Comparison of ENCODE assay signal across 13 cellular contexts in the genomic region with DNA sequence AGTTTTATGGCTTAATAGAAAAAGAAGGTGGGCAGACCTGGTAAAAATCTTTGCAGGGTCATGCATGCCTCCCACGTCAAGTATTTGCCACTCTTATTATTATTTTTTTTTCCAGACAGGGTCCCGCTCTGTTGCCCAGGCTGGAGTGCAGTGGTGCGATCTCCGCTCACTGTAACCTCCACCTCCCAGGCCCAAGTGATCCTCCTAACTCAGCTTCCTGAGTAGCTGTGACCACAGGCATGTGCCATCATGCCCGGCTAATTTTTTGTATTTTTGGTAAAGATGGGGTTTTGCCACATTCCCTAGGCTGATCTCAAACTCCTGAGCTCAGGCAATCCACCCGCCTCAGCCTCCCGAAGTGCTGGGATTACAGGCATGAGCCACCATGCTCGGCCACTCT. TPM values are rescaled to one million over a fixed set of nuclear protein-coding genes. Genes with fewer than 3 reads are reported as not detected.
DNase-seq lines count a peak whose midpoint lies in the region; FAIRE-seq and TF ChIP-seq lines count a peak whose summit lies in the region.
"Not testable (repeated sequence)": the region's sequence is repeated elsewhere in the genome, so short reads cannot be mapped to it uniquely, and the experiment has no call there.
"Had no signal": no experiment of that assay in that cellular context is flagged by ENCODE, and none has a peak within 500 bp of the region (broad histone marks: within the 10 kb centered on the region; RNA-seq: fewer than 3 reads in every experiment).

No MANE protein-coding gene starts in this region.

- peak; percentile 47 for DNase-seq in RPMI7951 (ENCODE audit: low read depth)
- not testable (repeated sequence) for DNase-seq in astrocyte (ENCODE audit: low read depth); glutamatergic neuron; smooth muscle cell (lab: John Stamatoyannopoulos, UW; ENCODE audit: unreplicated experiment)

- peak overlapping the region in 9 of 11 experiments; percentile 3 to 64 (median 27); a peak in 14 of 22 replicates for H3K4me2 ChIP-seq in BLaER1 treated with 17β-estradiol and CSF1 and Interleukin-3, amounts not matched to agents 10 nM and 100 nM
- H3K4me2 ChIP-seq in astrocyte (ENCODE audit: low read length); smooth muscle cell: not testable (repeated sequence)

- H3K36me3 Mint-ChIP-seq in astrocyte (ENCODE audit: low read depth, unreplicated experiment); glutamatergic neuron (ENCODE audit: unreplicated experiment); nephron (ENCODE audit: low read depth): not testable (repeated sequence)

- H3K4me1 Mint-ChIP-seq in astrocyte (ENCODE audit: low read depth, unreplicated experiment) = peaks cover 43% of the 10 kb centered on the region
- H3K4me1 Mint-ChIP-seq in glutamatergic neuron (ENCODE audit: low read depth, unreplicated experiment) = peaks cover 29% of the 10 kb centered on the region
- H3K4me1 Mint-ChIP-seq in nephron = peaks cover 51% of the 10 kb centered on the region

- H3K79me2 ChIP-seq in astrocyte (ENCODE audit: insufficient read depth, low read length); smooth muscle cell (ENCODE audit: low read depth): not testable (repeated sequence)

- not testable (repeated sequence) for H3K36me3 ChIP-seq in BLaER1 treated with 17β-estradiol and CSF1 and Interleukin-3, amounts not matched to agents 10 nM and 100 nM; astrocyte (ENCODE audit: insufficient read depth, low read length); smooth muscle cell (ENCODE audit: low read depth)

- H3K27me3 ChIP-seq in BLaER1 treated with 17β-estradiol and CSF1 and Interleukin-3, amounts not matched to agents 10 nM and 100 nM = peaks cover 28 to 96% (median 76%) of the 10 kb centered on the region in 11 experiments; a peak in 21 of 22 replicates
- H3K27me3 ChIP-seq in astrocyte (ENCODE audit: insufficient read depth, low read length); smooth muscle cell (ENCODE audit: low read depth): not testable (repeated sequence)

- not testable (repeated sequence) for H3K4me3 Mint-ChIP-seq in astrocyte (ENCODE audit: unreplicated experiment); glutamatergic neuron (ENCODE audit: unreplicated experiment); nephron

- peaks cover 13 to 37% (median 25%) of the 10 kb centered on the region in 10 experiments for H3K4me1 ChIP-seq in BLaER1 treated with 17β-estradiol and CSF1 and Interleukin-3, amounts not matched to agents 10 nM and 100 nM
- peaks cover 36% of the 10 kb centered on the region for H3K4me1 ChIP-seq in astrocyte (ENCODE audit: insufficient read depth, low read length)
- H3K4me1 ChIP-seq in smooth muscle cell (ENCODE audit: low read depth) = not testable (repeated sequence)

- not testable (repeated sequence) for H3K27ac ChIP-seq in BLaER1 treated with 17β-estradiol and CSF1 and Interleukin-3, amounts not matched to agents 10 nM and 100 nM
- H3K27ac ChIP-seq in astrocyte (ENCODE audit: low read depth, low read length) = peak overlapping the region; percentile 96
- peak overlapping the region; percentile 89 for H3K27ac ChIP-seq in smooth muscle cell (ENCODE audit: low read depth)

- not testable (repeated sequence) for H3K9me3 ChIP-seq in BLaER1 treated with 17β-estradiol and CSF1 and Interleukin-3, amounts not matched to agents 10 nM and 100 nM (replicated peaks in 1 of 11); astrocyte (ENCODE audit: insufficient read depth, low read depth, low read length); smooth muscle cell (replicated peaks; ENCODE audit: low read depth)

- H3K27me3 Mint-ChIP-seq in astrocyte (ENCODE audit: low read depth, unreplicated experiment); glutamatergic neuron (ENCODE audit: unreplicated experiment); nephron (ENCODE audit: low read depth): not testable (repeated sequence)

- H3K27ac Mint-ChIP-seq in astrocyte (ENCODE audit: unreplicated experiment) = not testable (repeated sequence)
- H3K27ac Mint-ChIP-seq in glutamatergic neuron (ENCODE audit: unreplicated experiment) = peak overlapping the region; percentile 100
- peak overlapping the region; percentile 90 to 94 (median 94) for H3K27ac Mint-ChIP-seq in nephron

- H2AFZ ChIP-seq in astrocyte (ENCODE audit: low read depth, low read length); smooth muscle cell (ENCODE audit: low read depth): not testable (repeated sequence)

- TF ChIP-seq CTCF in astrocyte (IDR thresholded peaks at IDR 0.05; ENCODE audit: insufficient read depth, low read depth, low read length); glutamatergic neuron (IDR thresholded peaks at IDR 0.05; ENCODE audit: partially characterized antibody, unreplicated experiment); nephron (IDR thresholded peaks at IDR 0.05; ENCODE audit: unreplicated experiment in 3 of 3); smooth muscle cell (IDR thresholded peaks at IDR 0.05; ENCODE audit: borderline replicate concordance, insufficient read depth, poor library complexity, severe bottlenecking): not testable (repeated sequence)

- H4K20me1 ChIP-seq in BLaER1 treated with 17β-estradiol and CSF1 and Interleukin-3, amounts not matched to agents 10 nM and 100 nM; astrocyte (ENCODE audit: insufficient read depth, low read length); smooth muscle cell (ENCODE audit: low read depth): not testable (repeated sequence)

- H3K9ac ChIP-seq in BLaER1 treated with 17β-estradiol and CSF1 and Interleukin-3, amounts not matched to agents 10 nM and 100 nM; astrocyte (ENCODE audit: low read length); smooth muscle cell (ENCODE audit: low read depth): not testable (repeated sequence)

- H3F3A ChIP-seq in smooth muscle cell (ENCODE audit: low read depth) = peaks cover 21% of the 10 kb centered on the region

- H3K4me3 ChIP-seq in BLaER1 treated with 17β-estradiol and CSF1 and Interleukin-3, amounts not matched to agents 10 nM and 100 nM; astrocyte (ENCODE audit: insufficient read depth, low read depth, low read length); smooth muscle cell: not testable (repeated sequence)

- not testable (repeated sequence) for FAIRE-seq in astrocyte (lab: Jason Lieb, UNC)

- not testable (repeated sequence) for H3K9me3 Mint-ChIP-seq in astrocyte (ENCODE audit: unreplicated experiment); nephron
- peaks cover 13% of the 10 kb centered on the region for H3K9me3 Mint-ChIP-seq in glutamatergic neuron (ENCODE audit: unreplicated experiment)

- WGBS in smooth muscle cell (ENCODE audit: low lambda C conversion rate) = 81% methylated on average over 8 of the region's 8 CpGs

RNA-seq across cellular contexts. Expression of a gene that starts 55.7 kb away (rescaled TPM):
- not detected in 2 replicates for total RNA-seq in RPMI7951 (2014; rRNA removed; shearing (Covaris generic))
- total RNA-seq in astrocyte = not detected in 2 replicates
- total RNA-seq in glutamatergic neuron (ENCODE audit: unreplicated experiment) = not detected
- not detected in 2 replicates for total RNA-seq in smooth muscle cell
- polyA plus RNA-seq in smooth muscle cell = not detected in 2 replicates
- total RNA-seq: CD4-positive, CD25-positive, alpha-beta regulatory T cell; CD8-positive, alpha-beta memory T cell; G401; GM12878; H1; H9; HepG2 had no signal
- polyA plus RNA-seq: CD4-positive, CD25-positive, alpha-beta regulatory T cell; CD8-positive, alpha-beta memory T cell; GM12878; H1; HepG2 had no signal
